11 cellular contexts compared by ENCODE assay signal in the genomic region with DNA sequence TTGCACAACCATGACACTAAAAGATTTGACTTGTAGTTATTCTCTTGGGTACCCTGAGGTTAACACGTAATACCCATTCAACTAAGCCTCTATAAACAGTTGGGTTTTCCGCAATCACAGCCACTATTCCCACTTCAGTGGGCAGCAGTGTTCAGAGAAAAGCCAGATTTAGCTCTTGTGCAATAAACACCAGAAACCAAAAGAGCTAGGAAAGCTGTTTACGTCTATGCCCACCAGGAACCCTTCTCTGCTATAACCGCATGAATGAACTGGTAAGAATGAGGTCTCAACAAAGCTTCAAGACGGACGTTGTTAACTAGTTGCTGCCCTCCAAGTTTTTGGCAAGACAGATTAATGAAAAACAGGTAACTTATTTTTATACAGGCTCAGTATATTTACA.
A peak's percentile ranks its signal among the peaks of the same experiment; 100 is the strongest.
DNase-seq lines count a peak whose midpoint lies in the region; ATAC-seq and FAIRE-seq lines count a peak whose summit lies in the region.
"Had no signal": no experiment of that assay in that cellular context is flagged by ENCODE, and none has a peak within 500 bp of the region (broad histone marks: within the 10 kb centered on the region; RNA-seq: fewer than 3 reads in every experiment).

No MANE protein-coding gene starts in this region.

- peak; percentile 37 for FAIRE-seq in GM19239 (lab: Jason Lieb, UNC)

- H3K9me3 Mint-ChIP-seq in activated CD4-positive, alpha-beta T cell treated with anti-CD3 and anti-CD28 coated beads, Interleukin-2, amount 10 ng/mL, durations not matched to agents 7 days and 5 days = no peaks in the 10 kb centered on the region

- H3K27ac Mint-ChIP-seq in activated CD4-positive, alpha-beta T cell treated with anti-CD3 and anti-CD28 coated beads, Interleukin-2, amount 10 ng/mL, durations not matched to agents 7 days and 5 days = no peak overlapping the region

- DNase-seq in GM19239 (ENCODE audit: insufficient read length, low spot score) (no peak), kidney glomerular epithelial cell (lab: John Stamatoyannopoulos, UW) (peak; percentile 21), GM19238 (ENCODE audit: insufficient read length, low spot score) (no peak), iPS-NIHi7 (ENCODE audit: extremely low spot score) (no peak)
- no peak for DNase-seq in activated CD4-positive, alpha-beta T cell treated with anti-CD3 and anti-CD28 coated beads, Interleukin-2, amount 10 ng/mL, durations not matched to agents 7 days and 5 days
- DNase-seq: activated effector memory CD4-positive, alpha-beta T cell treated with Interleukin-2 at 50 U/mL for 16 hours; islet precursor cell had no signal

- H3K36me3 Mint-ChIP-seq in activated CD4-positive, alpha-beta T cell treated with anti-CD3 and anti-CD28 coated beads, Interleukin-2, amount 10 ng/mL, durations not matched to agents 7 days and 5 days (ENCODE audit: low read depth) = peaks cover 41% of the 10 kb centered on the region

- H3K9ac ChIP-seq in skeletal muscle tissue (ENCODE audit: low read depth in 1 of 3, low read length in 3 of 3) = peak overlapping the region; percentile 66 to 96 (median 95)

- peaks cover 0 to 5% (median 4%) of the 10 kb centered on the region in 3 donors for H3K36me3 ChIP-seq in skeletal muscle tissue (ENCODE audit: control insufficient read depth in 3 of 3, insufficient read depth in 3 of 3, low read length in 3 of 3)

- CTCF ChIA-PET in activated CD4-positive, alpha-beta T cell treated with anti-CD3 and anti-CD28 coated beads, Interleukin-2, amount 10 ng/mL, durations not matched to agents 7 days and 5 days (lab: Charles Lee) = interaction anchor here (1.5 to 3.1 kb wide), 2 partner anchors 12 to 152 kb away, joined by 4 to 11 read pairs; no protein-coding TSS in a partner anchor

- POLR2A ChIA-PET in activated CD4-positive, alpha-beta T cell treated with anti-CD3 and anti-CD28 coated beads, Interleukin-2, amount 10 ng/mL, durations not matched to agents 7 days and 5 days (lab: Charles Lee) = no interaction called here

- peak overlapping the region; percentile 55 to 92 (median 92) for H3K4me3 ChIP-seq in skeletal muscle tissue (ENCODE audit: low read length in 3 of 3)

- ATAC-seq in HG03135 (IDR thresholded peaks at IDR 0.05; ENCODE audit: unreplicated experiment) = no peak
- ATAC-seq: HCT116 had no signal

- no peaks in the 10 kb centered on the region for H3K9me3 ChIP-seq in skeletal muscle tissue (ENCODE audit: control insufficient read depth in 3 of 3, low read length in 3 of 3)

- H3K4me1 ChIP-seq in skeletal muscle tissue (ENCODE audit: control insufficient read depth in 3 of 3, insufficient read depth in 3 of 3, low read length in 3 of 3) = peaks cover 44 to 71% (median 62%) of the 10 kb centered on the region in 3 donors

- H3K27ac ChIP-seq in angular gyrus (ENCODE audit: low read depth, low read length) = peak overlapping the region; percentile 24
- peak overlapping the region; percentile 95 for H3K27ac ChIP-seq in skeletal muscle tissue (ENCODE audit: low read depth, low read length)

- H3K4me3 Mint-ChIP-seq in activated CD4-positive, alpha-beta T cell treated with anti-CD3 and anti-CD28 coated beads, Interleukin-2, amount 10 ng/mL, durations not matched to agents 7 days and 5 days = no peak overlapping the region

- H3K27me3 Mint-ChIP-seq in activated CD4-positive, alpha-beta T cell treated with anti-CD3 and anti-CD28 coated beads, Interleukin-2, amount 10 ng/mL, durations not matched to agents 7 days and 5 days = no peaks in the 10 kb centered on the region

- H3K27me3 ChIP-seq in skeletal muscle tissue (ENCODE audit: control insufficient read depth in 3 of 3, insufficient read depth in 3 of 3, low read length in 3 of 3) = no peaks in the 10 kb centered on the region

- peaks cover 13% of the 10 kb centered on the region for H3K4me1 Mint-ChIP-seq in activated CD4-positive, alpha-beta T cell treated with anti-CD3 and anti-CD28 coated beads, Interleukin-2, amount 10 ng/mL, durations not matched to agents 7 days and 5 days
